In genomic region chr2:88897718-88898117, GRCh38 we compare ENCODE assay signal across 21 cellular contexts.
DNase-seq lines count a peak whose midpoint lies in the region; ATAC-seq, FAIRE-seq and TF ChIP-seq lines count a peak whose summit lies in the region.
"Had no signal": no experiment of that assay in that cellular context is flagged by ENCODE, and none has a peak within 500 bp of the region (broad histone marks: within the 10 kb centered on the region; RNA-seq: fewer than 3 reads in every experiment).

No MANE protein-coding gene starts in this region.

- CTCF ChIA-PET in naive thymus-derived CD4-positive, alpha-beta T cell (lab: Charles Lee) = no interaction called here
- CTCF ChIA-PET in activated naive CD4-positive, alpha-beta T cell treated with anti-CD3 and anti-CD28 coated beads, Interleukin-2, amount 10 ng/mL, durations not matched to agents 7 days and 5 days (lab: Charles Lee) = no interaction called here

- no peak overlapping the region for H3K27ac Mint-ChIP-seq in naive thymus-derived CD4-positive, alpha-beta T cell
- H3K27ac Mint-ChIP-seq in activated naive CD4-positive, alpha-beta T cell treated with anti-CD3 and anti-CD28 coated beads, Interleukin-2, amount 10 ng/mL, durations not matched to agents 7 days and 5 days = no peak overlapping the region
- H3K27ac Mint-ChIP-seq: H9; T-helper 1 cell treated with Interleukin-12 subunit alpha and Interleukin-12 subunit beta and Interleukin-4 antibody, amounts not matched to agents 30 μg/mL and 1 μg/mL, for 36 hours had no signal

- intact Hi-C loops in naive thymus-derived CD4-positive, alpha-beta T cell (cut with micrococcal nuclease) = no loop called here

- no peak overlapping the region for H3K4me3 Mint-ChIP-seq in naive thymus-derived CD4-positive, alpha-beta T cell
- H3K4me3 Mint-ChIP-seq in activated naive CD4-positive, alpha-beta T cell treated with anti-CD3 and anti-CD28 coated beads, Interleukin-2, amount 10 ng/mL, durations not matched to agents 7 days and 5 days = no peak overlapping the region
- H3K4me3 Mint-ChIP-seq: H9; T-helper 1 cell treated with Interleukin-12 subunit alpha and Interleukin-12 subunit beta and Interleukin-4 antibody, amounts not matched to agents 30 μg/mL and 1 μg/mL, for 36 hours had no signal

- peaks cover 11 to 27% (median 23%) of the 10 kb centered on the region in 5 donors for H3K27me3 Mint-ChIP-seq in naive thymus-derived CD4-positive, alpha-beta T cell
- peaks cover 8% of the 10 kb centered on the region for H3K27me3 Mint-ChIP-seq in activated naive CD4-positive, alpha-beta T cell treated with anti-CD3 and anti-CD28 coated beads, Interleukin-2, amount 10 ng/mL, durations not matched to agents 7 days and 5 days

- no peaks in the 10 kb centered on the region for H3K36me3 Mint-ChIP-seq in naive thymus-derived CD4-positive, alpha-beta T cell
- no peaks in the 10 kb centered on the region for H3K36me3 Mint-ChIP-seq in activated naive CD4-positive, alpha-beta T cell treated with anti-CD3 and anti-CD28 coated beads, Interleukin-2, amount 10 ng/mL, durations not matched to agents 7 days and 5 days

- H3K9me3 Mint-ChIP-seq in naive thymus-derived CD4-positive, alpha-beta T cell = peaks cover 0 to 4% (median 0%) of the 10 kb centered on the region in 11 donors
- H3K9me3 Mint-ChIP-seq in activated naive CD4-positive, alpha-beta T cell treated with anti-CD3 and anti-CD28 coated beads, Interleukin-2, amount 10 ng/mL, durations not matched to agents 7 days and 5 days = no peaks in the 10 kb centered on the region
- H3K9me3 Mint-ChIP-seq: T-helper 1 cell treated with Interleukin-12 subunit alpha and Interleukin-12 subunit beta and Interleukin-4 antibody, amounts not matched to agents 30 μg/mL and 1 μg/mL, for 36 hours had no signal

- no peaks in the 10 kb centered on the region for H3K4me1 ChIP-seq in naive thymus-derived CD4-positive, alpha-beta T cell (ENCODE audit: control insufficient read depth in 2 of 2, insufficient read depth in 2 of 2, low read length in 2 of 2)
- H3K4me1 ChIP-seq: BE2C, breast epithelium had no signal

- TF ChIP-seq POLR2A in GM12891 (IDR thresholded peaks at IDR 0.05; ENCODE audit: low read depth, low read length) = no peak
- TF ChIP-seq POLR2A in GM18505 (IDR thresholded peaks at IDR 0.05; ENCODE audit: borderline replicate concordance, extremely low read depth, insufficient read depth, insufficient read length) = no peak

- H3K27me3 ChIP-seq in naive thymus-derived CD4-positive, alpha-beta T cell (ENCODE audit: control insufficient read depth in 2 of 2, insufficient read depth in 2 of 2, low read length in 2 of 2) = peaks cover 0 to 2% of the 10 kb centered on the region in 2 donors
- H3K27me3 ChIP-seq: BE2C had no signal

- H3K4me3 ChIP-seq in naive thymus-derived CD4-positive, alpha-beta T cell (ENCODE audit: low read length) = no peak overlapping the region
- H3K4me3 ChIP-seq: breast epithelium had no signal

- no peaks in the 10 kb centered on the region for H3K36me3 ChIP-seq in naive thymus-derived CD4-positive, alpha-beta T cell (ENCODE audit: control insufficient read depth in 2 of 3, insufficient read depth in 3 of 3, low read length in 3 of 3)
- H3K36me3 ChIP-seq: BE2C, breast epithelium had no signal

- DNase-seq in GM12891 (ENCODE audit: insufficient read length, low spot score) (no peak), MV-4-11 (lab: John Stamatoyannopoulos, UW) (peak; percentile 89), SKM-1 treated with dmso at 0.1 percent for 144 hours (lab: John Stamatoyannopoulos, UW; ENCODE audit: unreplicated experiment) (peak; percentile 92), cerebellar cortex (ENCODE audit: low spot score) (no peak)
- no peak for DNase-seq in naive thymus-derived CD4-positive, alpha-beta T cell
- DNase-seq in activated naive CD4-positive, alpha-beta T cell treated with anti-CD3 and anti-CD28 coated beads, Interleukin-2, amount 50 U/mL, for 16 hours = no peak
- DNase-seq in activated naive CD4-positive, alpha-beta T cell treated with anti-CD3 and anti-CD28 coated beads, Interleukin-2, amount 10 ng/mL, durations not matched to agents 7 days and 5 days = no peak
- DNase-seq: BE2C, glutamatergic neuron, H9, NCI-H1436 treated with DMSO at 0.1 percent for 48 hours, NCI-H2227 treated with DMSO at 0.1 percent for 48 hours, retina had no signal

- no peaks in the 10 kb centered on the region for H3K9me3 ChIP-seq in naive thymus-derived CD4-positive, alpha-beta T cell (ENCODE audit: control insufficient read depth in 2 of 3, low read length in 3 of 3)
- H3K9me3 ChIP-seq: BE2C, breast epithelium had no signal

- no peaks in the 10 kb centered on the region for H3K4me1 Mint-ChIP-seq in naive thymus-derived CD4-positive, alpha-beta T cell
- H3K4me1 Mint-ChIP-seq in activated naive CD4-positive, alpha-beta T cell treated with anti-CD3 and anti-CD28 coated beads, Interleukin-2, amount 10 ng/mL, durations not matched to agents 7 days and 5 days = no peaks in the 10 kb centered on the region
- H3K4me1 Mint-ChIP-seq: H9 had no signal

- FAIRE-seq in GM12891 (lab: Jason Lieb, UNC) = peak; percentile 95
- FAIRE-seq: GM19239 had no signal

- H3K27ac ChIP-seq in naive thymus-derived CD4-positive, alpha-beta T cell (ENCODE audit: low read depth, low read length) = no peak overlapping the region
- H3K27ac ChIP-seq: breast epithelium had no signal

- POLR2A ChIA-PET in naive thymus-derived CD4-positive, alpha-beta T cell (lab: Charles Lee) = no interaction called here

- peak; percentile 56 for ATAC-seq in naive thymus-derived CD4-positive, alpha-beta T cell
- no peak for ATAC-seq in GM18505 (IDR thresholded peaks at IDR 0.05; ENCODE audit: unreplicated experiment)
- ATAC-seq: activated CD4-positive, CD25-positive, alpha-beta regulatory T cell treated with anti-CD3 and anti-CD28 coated beads, Interleukin-2, amount 50 U/mL, for 24 hours; esophagus mucosa; left lobe of liver; Right ventricle myocardium inferior had no signal

TF ChIP-seq in GM12891, 5 proteins besides CTCF, POLR2A, EP300 and RAD21:
- TF ChIP-seq POLR2AphosphoS5 (IDR thresholded peaks at IDR 0.05; ENCODE audit: low read depth, low read length) (no peak), POU2F2 (IDR thresholded peaks at IDR 0.05; ENCODE audit: low read depth, low read length) (no peak), PAX5 (IDR thresholded peaks at IDR 0.05; ENCODE audit: insufficient read depth, low read length, severe bottlenecking) (no peak), SPI1 (IDR thresholded peaks at IDR 0.05; ENCODE audit: low read depth, low read length) (peak; percentile 92), TAF1 (IDR thresholded peaks at IDR 0.05; ENCODE audit: low read depth, low read length) (no peak)

Comparison
In these comparisons a context has a peak if more than half of its experiments do, and no peak if none do; other contexts are left out.
1. DNase-seq: peak in MV-4-11 (single experiment) and SKM-1 treated with dmso at 0.1 percent for 144 hours (single experiment); none in GM12891 (single experiment), naive thymus-derived CD4-positive, alpha-beta T cell (0 of 9), cerebellar cortex (single experiment), activated naive CD4-positive, alpha-beta T cell treated with anti-CD3 and anti-CD28 coated beads, Interleukin-2, amount 50 U/mL, for 16 hours (single experiment) and activated naive CD4-positive, alpha-beta T cell treated with anti-CD3 and anti-CD28 coated beads, Interleukin-2, amount 10 ng/mL, durations not matched to agents 7 days and 5 days (single experiment).